In the genomic region with DNA sequence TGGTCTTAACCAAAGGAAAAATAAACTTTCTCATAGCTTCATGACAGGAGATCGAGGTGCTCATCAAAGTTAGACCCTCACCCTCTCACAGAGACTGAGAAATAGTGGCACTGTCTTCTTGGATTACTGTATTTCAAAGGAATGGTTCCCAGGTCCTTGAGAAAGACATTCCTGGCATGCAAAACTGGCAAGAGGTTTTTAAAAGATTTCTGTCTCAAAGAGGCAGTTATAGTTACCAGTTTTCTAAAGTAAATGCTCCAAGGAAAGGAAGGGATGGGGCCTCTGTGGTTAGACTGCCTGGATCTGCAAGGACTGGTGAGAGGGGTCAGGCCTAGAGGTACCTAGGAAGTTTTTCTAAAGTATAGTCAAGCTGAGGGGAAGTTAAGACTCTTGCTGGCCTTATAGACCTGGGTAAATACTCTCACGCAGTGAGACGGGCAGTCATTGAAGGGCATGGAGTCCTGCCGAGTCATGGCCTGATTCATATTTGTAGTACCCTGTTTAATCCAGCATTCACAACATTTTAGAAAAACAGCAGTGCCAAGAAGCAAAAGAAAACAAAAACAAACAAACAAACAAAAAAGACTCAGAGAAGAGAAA, we compare ENCODE assay signal across 34 cellular contexts.
DNase-seq lines count a peak whose midpoint lies in the region; ATAC-seq, FAIRE-seq and TF ChIP-seq lines count a peak whose summit lies in the region.
"Had no signal": no experiment of that assay in that cellular context is flagged by ENCODE, and none has a peak within 500 bp of the region (broad histone marks: within the 10 kb centered on the region; RNA-seq: fewer than 3 reads in every experiment).

No MANE protein-coding gene starts in this region.

- peaks cover 3% of the 10 kb centered on the region for H3K4me1 Mint-ChIP-seq in neural crest cell
- no peaks in the 10 kb centered on the region for H3K4me1 Mint-ChIP-seq in activated CD4-positive, alpha-beta memory T cell treated with anti-CD3 and anti-CD28 coated beads, Interleukin-2, amount 10 ng/mL, durations not matched to agents 7 days and 5 days
- H3K4me1 Mint-ChIP-seq: activated T-helper 17 cell treated with anti-CD3 and anti-CD28 coated beads, Interleukin-2, amount 50 U/mL, for 72 hours; immature natural killer cell; naive thymus-derived CD8-positive, alpha-beta T cell had no signal

- H3K9me3 ChIP-seq in SK-N-SH (no peaks in the 10 kb centered on the region), H1 (ENCODE audit: insufficient read depth in 2 of 2, low read depth in 1 of 2, low read length in 1 of 2) (no peaks in the 10 kb centered on the region)
- H3K9me3 ChIP-seq: A549, BE2C, esophagus squamous epithelium, left ventricle myocardium inferior, ovary, Peyer's patch, SJSA1, thyroid gland had no signal

- H3K4me3 ChIP-seq in SK-N-SH (ENCODE audit: low read depth in 2 of 2, low read length in 1 of 2) (no peak overlapping the region), H1 (ENCODE audit: extremely low read depth in 1 of 4, insufficient read depth in 2 of 4, low read depth in 3 of 4, low read length in 4 of 4) (no peak overlapping the region)
- H3K4me3 ChIP-seq: A549, esophagus squamous epithelium, left ventricle myocardium inferior, ovary, Peyer's patch, SJSA1, thyroid gland had no signal

- CTCF ChIA-PET in SK-N-SH (lab: Yijun Ruan, JAX) (interaction anchor here (0.9 kb wide), 1 partner anchor 9 kb away, joined by 3 read pairs; no protein-coding TSS in a partner anchor), H1 (lab: Charles Lee; ENCODE audit: partially characterized antibody) (no interaction called here), RWPE1 (lab: Yijun Ruan, JAX) (no interaction called here)
- CTCF ChIA-PET in activated CD4-positive, alpha-beta memory T cell treated with anti-CD3 and anti-CD28 coated beads, Interleukin-2, amount 10 ng/mL, durations not matched to agents 7 days and 5 days (lab: Charles Lee), result no interaction called here

- no peak overlapping the region for H3K4ac ChIP-seq in H1 (replicated peaks; ENCODE audit: insufficient read length, low read depth, low read length)

- FAIRE-seq in H1 (lab: Jason Lieb, UNC), result no peak
- FAIRE-seq: A549, endometrium, GM19239, small intestine had no signal

- H3F3A ChIP-seq in SK-N-SH (replicated peaks; ENCODE audit: insufficient read depth), result peaks cover 3% of the 10 kb centered on the region

- H3K36me3 Mint-ChIP-seq in neural crest cell (ENCODE audit: low read depth), result no peaks in the 10 kb centered on the region
- H3K36me3 Mint-ChIP-seq in activated CD4-positive, alpha-beta memory T cell treated with anti-CD3 and anti-CD28 coated beads, Interleukin-2, amount 10 ng/mL, durations not matched to agents 7 days and 5 days (ENCODE audit: low read depth), result no peaks in the 10 kb centered on the region
- H3K36me3 Mint-ChIP-seq: immature natural killer cell; naive thymus-derived CD8-positive, alpha-beta T cell had no signal

- no peak overlapping the region for H2AK5ac ChIP-seq in H1 (ENCODE audit: low read depth, low read length)

- H3K9me2 ChIP-seq in SK-N-SH, result no peaks in the 10 kb centered on the region

- H3K4me1 ChIP-seq in SK-N-SH (ENCODE audit: control insufficient read depth in 1 of 2, insufficient read depth in 2 of 2, low read depth in 1 of 2, low read length in 1 of 2) (peaks cover 4 to 12% of the 10 kb centered on the region in 2 experiments; a peak in 3 of 4 replicates), H1 (replicated peaks in 1 of 4; ENCODE audit: control insufficient read depth in 3 of 4, insufficient read depth in 4 of 4, low read length in 3 of 4) (no peaks in the 10 kb centered on the region)
- H3K4me1 ChIP-seq: A549, BE2C, esophagus squamous epithelium, Peyer's patch, SJSA1 had no signal

- H3K9ac ChIP-seq in SK-N-SH, result no peak overlapping the region
- no peak overlapping the region for H3K9ac ChIP-seq in H1 (replicated peaks in 1 of 4; ENCODE audit: extremely low read depth in 1 of 4, low read depth in 3 of 4, low read length in 3 of 4)

- peak; percentile 28 to 77; a peak in 1 of 4 replicates for TF ChIP-seq EP300 in SK-N-SH (IDR thresholded peaks at IDR 0.05; ENCODE audit: borderline replicate concordance in 1 of 2, low read depth in 1 of 2, low read length in 1 of 2)
- no peak for TF ChIP-seq EP300 in H1 (IDR thresholded peaks at IDR 0.05; ENCODE audit: borderline replicate concordance in 1 of 2, low read depth in 2 of 2, low read length in 2 of 2)

- no peak for TF ChIP-seq POLR2A in H1 (IDR thresholded peaks at IDR 0.05; ENCODE audit: control extremely low read depth in 1 of 2, low read depth in 2 of 2, low read length in 2 of 2)

- H3K27ac ChIP-seq in SK-N-SH (ENCODE audit: low read depth in 2 of 2, low read length in 1 of 2) (peak overlapping the region; percentile 61 to 86; a peak in 3 of 4 replicates), H1 (ENCODE audit: low read depth, low read length) (no peak overlapping the region), RWPE1 (no peak overlapping the region)
- H3K27ac ChIP-seq: A549, esophagus squamous epithelium, left ventricle myocardium inferior, ovary, Peyer's patch, SJSA1 had no signal

- TF ChIP-seq CTCF in SK-N-SH (IDR thresholded peaks at IDR 0.05), result no peak
- no peak for TF ChIP-seq CTCF in H1 (IDR thresholded peaks at IDR 0.05; ENCODE audit: control extremely low read depth in 1 of 3, insufficient read depth in 1 of 3, low read depth in 1 of 3, low read length in 3 of 3)
- no peak for TF ChIP-seq CTCF in neural crest cell (conservative IDR thresholded peaks at IDR 0.05)
- TF ChIP-seq CTCF in RWPE1 (conservative IDR thresholded peaks at IDR 0.05; ENCODE audit: low read depth), result no peak

- H3K56ac ChIP-seq in H1 (replicated peaks; ENCODE audit: insufficient read length, low read depth, low read length), result no peak overlapping the region

- no peak overlapping the region for H2BK20ac ChIP-seq in H1 (ENCODE audit: low read length)

- H2AFZ ChIP-seq in SK-N-SH (ENCODE audit: low read depth) (peak overlapping the region; percentile 4; the same call in 1 of the 2 replicates), H1 (ENCODE audit: low read length) (peak overlapping the region; percentile 34)

- no peak for TF ChIP-seq RAD21 in SK-N-SH (IDR thresholded peaks at IDR 0.05; ENCODE audit: low read length)
- no peak for TF ChIP-seq RAD21 in H1 (IDR thresholded peaks at IDR 0.05 in 1 of 2, conservative IDR thresholded peaks at IDR 0.05 in 1 of 2; ENCODE audit: low read depth in 2 of 2, low read length in 2 of 2)

- H2BK5ac ChIP-seq in H1 (ENCODE audit: low read depth, low read length), result no peak overlapping the region

- H3K4me3 Mint-ChIP-seq in neural crest cell, result no peak overlapping the region
- H3K4me3 Mint-ChIP-seq in activated CD4-positive, alpha-beta memory T cell treated with anti-CD3 and anti-CD28 coated beads, Interleukin-2, amount 10 ng/mL, durations not matched to agents 7 days and 5 days, result no peak overlapping the region
- H3K4me3 Mint-ChIP-seq: activated T-helper 17 cell treated with anti-CD3 and anti-CD28 coated beads, Interleukin-2, amount 50 U/mL, for 72 hours; immature natural killer cell; naive thymus-derived CD8-positive, alpha-beta T cell; stimulated activated naive CD8-positive, alpha-beta T cell treated with anti-CD3 and anti-CD28 coated beads, Interleukin-15, Interleukin-2, amounts not matched to agents 100 ng/mL and 50 ng/mL, for 24 hours had no signal

- H3K23me2 ChIP-seq in H1 (ENCODE audit: low read depth, low read length), result no peaks in the 10 kb centered on the region

- no peak overlapping the region for H3K14ac ChIP-seq in H1 (ENCODE audit: insufficient read length)

- H4K5ac ChIP-seq in H1 (ENCODE audit: insufficient read length, low read depth, low read length), result no peak overlapping the region

- POLR2A ChIA-PET in SK-N-SH (lab: Yijun Ruan, JAX) (no interaction called here), H1 (lab: Charles Lee; ENCODE audit: partially characterized antibody) (no interaction called here), RWPE1 (lab: Yijun Ruan, JAX; ENCODE audit: low non-redundant PET) (no interaction called here)
- POLR2A ChIA-PET in activated CD4-positive, alpha-beta memory T cell treated with anti-CD3 and anti-CD28 coated beads, Interleukin-2, amount 10 ng/mL, durations not matched to agents 7 days and 5 days (lab: Charles Lee), result no interaction called here

- no peak overlapping the region for H2BK15ac ChIP-seq in H1 (ENCODE audit: low read length)

- no peak overlapping the region for H4K91ac ChIP-seq in H1 (replicated peaks; ENCODE audit: insufficient read length, low read length)

- H3K27ac Mint-ChIP-seq in neural crest cell (ENCODE audit: unreplicated experiment), result peak overlapping the region; percentile 78
- no peak overlapping the region for H3K27ac Mint-ChIP-seq in activated CD4-positive, alpha-beta memory T cell treated with anti-CD3 and anti-CD28 coated beads, Interleukin-2, amount 10 ng/mL, durations not matched to agents 7 days and 5 days
- H3K27ac Mint-ChIP-seq: activated T-helper 17 cell treated with anti-CD3 and anti-CD28 coated beads, Interleukin-2, amount 50 U/mL, for 72 hours; immature natural killer cell; naive thymus-derived CD8-positive, alpha-beta T cell; stimulated activated naive CD8-positive, alpha-beta T cell treated with anti-CD3 and anti-CD28 coated beads, Interleukin-15, Interleukin-2, amounts not matched to agents 100 ng/mL and 50 ng/mL, for 24 hours had no signal

- 74% methylated on average over 4 of the region's 4 CpGs for WGBS in SK-N-SH (ENCODE audit: low lambda C conversion rate)
- 95% methylated on average over 4 of the region's 4 CpGs; no CpG with 5 or more reads in 1 of the 2 experiments for whole genome bisulfite sequencing in H1 (ENCODE audit: extremely low coverage in 1 of 2, insufficient coverage in 1 of 2, insufficient read length in 1 of 2, insufficient replicate concordance in 2 of 2, low coverage in 1 of 2, low lambda C conversion rate in 2 of 2, missing lambda C conversion rate in 1 of 2), 2 experiments

- no peak overlapping the region for H2BK12ac ChIP-seq in H1 (ENCODE audit: low read depth, low read length)

- no peak for ATAC-seq in GM18867 (IDR thresholded peaks at IDR 0.05; ENCODE audit: unreplicated experiment)
- ATAC-seq: A549; activated CD4-positive, CD25-positive, alpha-beta regulatory T cell treated with anti-CD3 and anti-CD28 coated beads, Interleukin-2, amount 50 U/mL, for 24 hours; activated T-helper 17 cell treated with anti-CD3 and anti-CD28 coated beads, Interleukin-2, amount 50 U/mL, for 72 hours; naive thymus-derived CD8-positive, alpha-beta T cell had no signal

- DNase-seq in DMS53 treated with DMSO at 0.1 percent for 48 hours (lab: John Stamatoyannopoulos, UW; ENCODE audit: unreplicated experiment) (peak; percentile 48), SK-N-SH (no peak), H1 (ENCODE audit: low read depth in 1 of 2, low spot score in 2 of 2) (no peak), neural crest cell (ENCODE audit: low read depth, low spot score) (no peak), RWPE1 (ENCODE audit: low spot score) (no peak), T-helper 9 cell (no peak)
- no peak for DNase-seq in activated CD4-positive, alpha-beta memory T cell treated with anti-CD3 and anti-CD28 coated beads, Interleukin-2, amount 10 ng/mL, durations not matched to agents 7 days and 5 days
- DNase-seq: activated CD4-positive, alpha-beta T cell treated with anti-CD3 and anti-CD28 coated beads, Interleukin-2, amount 50 U/mL, for 48 hours; activated CD8-positive, alpha-beta memory T cell treated with anti-CD3 and anti-CD28 coated beads, Interleukin-2, amount 50 U/mL, for 4 hours; activated naive CD4-positive, alpha-beta T cell treated with anti-CD3 and anti-CD28 coated beads, Interleukin-2, amount 50 U/mL, for 16 hours; BE2C; DMS79; esophagus squamous epithelium; GDM1; hypothalamus; immature natural killer cell; Karpas-422; left ventricle myocardium inferior; naive thymus-derived CD8-positive, alpha-beta T cell; NCI-H1436; NCI-H524; ovary; Peyer's patch; small intestine; T-helper 1 cell had no signal

- no peak overlapping the region for H3K18ac ChIP-seq in H1 (ENCODE audit: extremely low read depth, low read length)

- peaks cover 3% of the 10 kb centered on the region for H3K9me3 Mint-ChIP-seq in neural crest cell
- H3K9me3 Mint-ChIP-seq in activated CD4-positive, alpha-beta memory T cell treated with anti-CD3 and anti-CD28 coated beads, Interleukin-2, amount 10 ng/mL, durations not matched to agents 7 days and 5 days, result no peaks in the 10 kb centered on the region
- H3K9me3 Mint-ChIP-seq: activated T-helper 17 cell treated with anti-CD3 and anti-CD28 coated beads, Interleukin-2, amount 50 U/mL, for 72 hours; immature natural killer cell; naive thymus-derived CD8-positive, alpha-beta T cell; stimulated activated naive CD8-positive, alpha-beta T cell treated with anti-CD3 and anti-CD28 coated beads, Interleukin-15, Interleukin-2, amounts not matched to agents 100 ng/mL and 50 ng/mL, for 24 hours had no signal

- no peaks in the 10 kb centered on the region for H3K79me1 ChIP-seq in H1 (ENCODE audit: low read depth, low read length)

- H3K23ac ChIP-seq in H1 (ENCODE audit: insufficient read length), result no peak overlapping the region

- H3K27me3 Mint-ChIP-seq in neural crest cell (ENCODE audit: low read depth), result no peaks in the 10 kb centered on the region
- peaks cover 1% of the 10 kb centered on the region for H3K27me3 Mint-ChIP-seq in activated CD4-positive, alpha-beta memory T cell treated with anti-CD3 and anti-CD28 coated beads, Interleukin-2, amount 10 ng/mL, durations not matched to agents 7 days and 5 days
- H3K27me3 Mint-ChIP-seq: stimulated activated naive CD8-positive, alpha-beta T cell treated with anti-CD3 and anti-CD28 coated beads, Interleukin-15, Interleukin-2, amounts not matched to agents 100 ng/mL and 50 ng/mL, for 24 hours had no signal

- H3K27me3 ChIP-seq in SK-N-SH (ENCODE audit: insufficient read depth), result no peaks in the 10 kb centered on the region
- no peaks in the 10 kb centered on the region for H3K27me3 ChIP-seq in H1 (replicated peaks in 1 of 4; ENCODE audit: control insufficient read depth in 3 of 4, extremely low read depth in 1 of 4, insufficient read depth in 3 of 4, low read length in 3 of 4)
- H3K27me3 ChIP-seq: BE2C, esophagus squamous epithelium, ovary, Peyer's patch, SJSA1, thyroid gland had no signal

- H3K79me2 ChIP-seq in SK-N-SH (ENCODE audit: insufficient read depth) (no peaks in the 10 kb centered on the region), H1 (ENCODE audit: control insufficient read depth in 1 of 2, insufficient read depth in 2 of 2, low read length in 2 of 2) (no peaks in the 10 kb centered on the region)

- H2BK120ac ChIP-seq in H1 (replicated peaks; ENCODE audit: low read depth, low read length), result no peak overlapping the region

- no peak overlapping the region for H4K8ac ChIP-seq in H1 (ENCODE audit: extremely low read depth, insufficient read depth, low read length)

- H3K36me3 ChIP-seq in SK-N-SH (replicated peaks in 1 of 2; ENCODE audit: control insufficient read depth in 1 of 2, insufficient read depth in 2 of 2, low read length in 1 of 2), result no peaks in the 10 kb centered on the region
- no peaks in the 10 kb centered on the region for H3K36me3 ChIP-seq in H1 (ENCODE audit: control insufficient read depth in 2 of 4, insufficient read depth in 4 of 4, low read length in 3 of 4)
- H3K36me3 ChIP-seq: BE2C, esophagus squamous epithelium, left ventricle myocardium inferior, ovary, Peyer's patch, SJSA1, thyroid gland had no signal

- no peak overlapping the region; the same call in 1 of the 2 replicates for H3K4me2 ChIP-seq in SK-N-SH
- no peak overlapping the region for H3K4me2 ChIP-seq in H1 (ENCODE audit: insufficient read depth in 1 of 2, low read depth in 2 of 2, low read length in 2 of 2)
- H3K4me2 ChIP-seq: A549 had no signal

- no peaks in the 10 kb centered on the region for H4K20me1 ChIP-seq in SK-N-SH (ENCODE audit: insufficient read depth)
- no peaks in the 10 kb centered on the region for H4K20me1 ChIP-seq in H1 (replicated peaks in 1 of 2; ENCODE audit: control insufficient read depth in 1 of 2, insufficient read depth in 2 of 2, low read length in 2 of 2)

Comparison
In these comparisons a context has a peak if more than half of its experiments do, and no peak if none do; other contexts are left out.
1. H3K27ac ChIP-seq: peak in SK-N-SH (2 of 2); none in H1 (single experiment) and RWPE1 (single experiment).